Comparison of ENCODE assay signal across 1 cellular context in genomic region chr14:24876009-24876690, GRCh38.
TF ChIP-seq lines count a peak whose summit lies in the region.

No MANE protein-coding gene starts in this region.

TF ChIP-seq in HepG2, 621 proteins besides CTCF, POLR2A, EP300 and RAD21 (continued from another document and continues in another):
- TF ChIP-seq, protein P1, sequence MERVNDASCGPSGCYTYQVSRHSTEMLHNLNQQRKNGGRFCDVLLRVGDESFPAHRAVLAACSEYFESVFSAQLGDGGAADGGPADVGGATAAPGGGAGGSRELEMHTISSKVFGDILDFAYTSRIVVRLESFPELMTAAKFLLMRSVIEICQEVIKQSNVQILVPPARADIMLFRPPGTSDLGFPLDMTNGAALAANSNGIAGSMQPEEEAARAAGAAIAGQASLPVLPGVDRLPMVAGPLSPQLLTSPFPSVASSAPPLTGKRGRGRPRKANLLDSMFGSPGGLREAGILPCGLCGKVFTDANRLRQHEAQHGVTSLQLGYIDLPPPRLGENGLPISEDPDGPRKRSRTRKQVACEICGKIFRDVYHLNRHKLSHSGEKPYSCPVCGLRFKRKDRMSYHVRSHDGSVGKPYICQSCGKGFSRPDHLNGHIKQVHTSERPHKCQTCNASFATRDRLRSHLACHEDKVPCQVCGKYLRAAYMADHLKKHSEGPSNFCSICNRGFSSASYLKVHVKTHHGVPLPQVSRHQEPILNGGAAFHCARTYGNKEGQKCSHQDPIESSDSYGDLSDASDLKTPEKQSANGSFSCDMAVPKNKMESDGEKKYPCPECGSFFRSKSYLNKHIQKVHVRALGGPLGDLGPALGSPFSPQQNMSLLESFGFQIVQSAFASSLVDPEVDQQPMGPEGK (CRISPR knock-in tag; IDR thresholded peaks at IDR 0.05): 0 out of 2 replicates have a peak, but pooled peaks have one; percentile 17
- TF ChIP-seq THYN1 (CRISPR knock-in tag; IDR thresholded peaks at IDR 0.05; ENCODE audit: borderline replicate concordance, low read depth) (no peak; the same call in 1 of the 2 replicates), EZH2 (conservative IDR thresholded peaks at IDR 0.05; ENCODE audit: low read depth, low read length) (no peak), ZNF180 (CRISPR knock-in tag; IDR thresholded peaks at IDR 0.05; ENCODE audit: borderline replicate concordance, low read depth) (no peak), ZNF589 (CRISPR knock-in tag; conservative IDR thresholded peaks at IDR 0.05) (no peak), YEATS4 (CRISPR knock-in tag; IDR thresholded peaks at IDR 0.05; ENCODE audit: borderline replicate concordance) (no peak), ZBTB7B (CRISPR knock-in tag; IDR thresholded peaks at IDR 0.05) (no peak), PHF21A (CRISPR knock-in tag; IDR thresholded peaks at IDR 0.05) (no peak), TIGD3 (CRISPR knock-in tag; IDR thresholded peaks at IDR 0.05; ENCODE audit: borderline replicate concordance) (no peak), GATAD2A (CRISPR knock-in tag; IDR thresholded peaks at IDR 0.05) (no peak), HNF1A (IDR thresholded peaks at IDR 0.05; ENCODE audit: low read depth) (no peak), HNF1A (CRISPR knock-in tag; IDR thresholded peaks at IDR 0.05; ENCODE audit: borderline replicate concordance) (no peak), ZNF567 (CRISPR knock-in tag; IDR thresholded peaks at IDR 0.05; ENCODE audit: borderline replicate concordance) (no peak), ZGPAT (CRISPR knock-in tag; IDR thresholded peaks at IDR 0.05) (no peak), SNAI1 (CRISPR knock-in tag; IDR thresholded peaks at IDR 0.05; ENCODE audit: borderline replicate concordance) (no peak), ZNF33A (CRISPR knock-in tag; IDR thresholded peaks at IDR 0.05; ENCODE audit: borderline replicate concordance) (no peak), RELA (CRISPR knock-in tag; IDR thresholded peaks at IDR 0.05) (no peak), CREB3 (CRISPR knock-in tag; IDR thresholded peaks at IDR 0.05) (no peak), NR2F6 (IDR thresholded peaks at IDR 0.05) (no peak), NR2F6 (CRISPR knock-in tag; IDR thresholded peaks at IDR 0.05) (no peak), PHF5A (CRISPR knock-in tag; IDR thresholded peaks at IDR 0.05; ENCODE audit: low read depth, unreplicated experiment) (no peak), CEBPG (CRISPR knock-in tag; IDR thresholded peaks at IDR 0.05) (no peak), ZNF431 (CRISPR knock-in tag; IDR thresholded peaks at IDR 0.05; ENCODE audit: borderline replicate concordance, low read depth) (no peak), FOSL1 (CRISPR knock-in tag; IDR thresholded peaks at IDR 0.05; ENCODE audit: borderline replicate concordance) (no peak), ZNF230 (CRISPR knock-in tag; IDR thresholded peaks at IDR 0.05) (no peak), MYC (CRISPR knock-in tag; IDR thresholded peaks at IDR 0.05; ENCODE audit: borderline replicate concordance) (no peak), ZNF205 (CRISPR knock-in tag; IDR thresholded peaks at IDR 0.05) (no peak), PPARG (CRISPR knock-in tag; conservative IDR thresholded peaks at IDR 0.05) (no peak), PCBP1 (IDR thresholded peaks at IDR 0.05; ENCODE audit: borderline replicate concordance, low read depth, low read length) (no peak), DNMT1 (CRISPR knock-in tag; IDR thresholded peaks at IDR 0.05) (no peak), MAZ (IDR thresholded peaks at IDR 0.05; ENCODE audit: borderline replicate concordance, low read depth, low read length) (no peak), MAZ (CRISPR knock-in tag; IDR thresholded peaks at IDR 0.05; ENCODE audit: low read depth) (no peak)
- TF ChIP-seq, protein P2, sequence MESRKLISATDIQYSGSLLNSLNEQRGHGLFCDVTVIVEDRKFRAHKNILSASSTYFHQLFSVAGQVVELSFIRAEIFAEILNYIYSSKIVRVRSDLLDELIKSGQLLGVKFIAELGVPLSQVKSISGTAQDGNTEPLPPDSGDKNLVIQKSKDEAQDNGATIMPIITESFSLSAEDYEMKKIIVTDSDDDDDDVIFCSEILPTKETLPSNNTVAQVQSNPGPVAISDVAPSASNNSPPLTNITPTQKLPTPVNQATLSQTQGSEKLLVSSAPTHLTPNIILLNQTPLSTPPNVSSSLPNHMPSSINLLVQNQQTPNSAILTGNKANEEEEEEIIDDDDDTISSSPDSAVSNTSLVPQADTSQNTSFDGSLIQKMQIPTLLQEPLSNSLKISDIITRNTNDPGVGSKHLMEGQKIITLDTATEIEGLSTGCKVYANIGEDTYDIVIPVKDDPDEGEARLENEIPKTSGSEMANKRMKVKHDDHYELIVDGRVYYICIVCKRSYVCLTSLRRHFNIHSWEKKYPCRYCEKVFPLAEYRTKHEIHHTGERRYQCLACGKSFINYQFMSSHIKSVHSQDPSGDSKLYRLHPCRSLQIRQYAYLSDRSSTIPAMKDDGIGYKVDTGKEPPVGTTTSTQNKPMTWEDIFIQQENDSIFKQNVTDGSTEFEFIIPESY (CRISPR knock-in tag; IDR thresholded peaks at IDR 0.05): no peak
- TF ChIP-seq, protein P3, sequence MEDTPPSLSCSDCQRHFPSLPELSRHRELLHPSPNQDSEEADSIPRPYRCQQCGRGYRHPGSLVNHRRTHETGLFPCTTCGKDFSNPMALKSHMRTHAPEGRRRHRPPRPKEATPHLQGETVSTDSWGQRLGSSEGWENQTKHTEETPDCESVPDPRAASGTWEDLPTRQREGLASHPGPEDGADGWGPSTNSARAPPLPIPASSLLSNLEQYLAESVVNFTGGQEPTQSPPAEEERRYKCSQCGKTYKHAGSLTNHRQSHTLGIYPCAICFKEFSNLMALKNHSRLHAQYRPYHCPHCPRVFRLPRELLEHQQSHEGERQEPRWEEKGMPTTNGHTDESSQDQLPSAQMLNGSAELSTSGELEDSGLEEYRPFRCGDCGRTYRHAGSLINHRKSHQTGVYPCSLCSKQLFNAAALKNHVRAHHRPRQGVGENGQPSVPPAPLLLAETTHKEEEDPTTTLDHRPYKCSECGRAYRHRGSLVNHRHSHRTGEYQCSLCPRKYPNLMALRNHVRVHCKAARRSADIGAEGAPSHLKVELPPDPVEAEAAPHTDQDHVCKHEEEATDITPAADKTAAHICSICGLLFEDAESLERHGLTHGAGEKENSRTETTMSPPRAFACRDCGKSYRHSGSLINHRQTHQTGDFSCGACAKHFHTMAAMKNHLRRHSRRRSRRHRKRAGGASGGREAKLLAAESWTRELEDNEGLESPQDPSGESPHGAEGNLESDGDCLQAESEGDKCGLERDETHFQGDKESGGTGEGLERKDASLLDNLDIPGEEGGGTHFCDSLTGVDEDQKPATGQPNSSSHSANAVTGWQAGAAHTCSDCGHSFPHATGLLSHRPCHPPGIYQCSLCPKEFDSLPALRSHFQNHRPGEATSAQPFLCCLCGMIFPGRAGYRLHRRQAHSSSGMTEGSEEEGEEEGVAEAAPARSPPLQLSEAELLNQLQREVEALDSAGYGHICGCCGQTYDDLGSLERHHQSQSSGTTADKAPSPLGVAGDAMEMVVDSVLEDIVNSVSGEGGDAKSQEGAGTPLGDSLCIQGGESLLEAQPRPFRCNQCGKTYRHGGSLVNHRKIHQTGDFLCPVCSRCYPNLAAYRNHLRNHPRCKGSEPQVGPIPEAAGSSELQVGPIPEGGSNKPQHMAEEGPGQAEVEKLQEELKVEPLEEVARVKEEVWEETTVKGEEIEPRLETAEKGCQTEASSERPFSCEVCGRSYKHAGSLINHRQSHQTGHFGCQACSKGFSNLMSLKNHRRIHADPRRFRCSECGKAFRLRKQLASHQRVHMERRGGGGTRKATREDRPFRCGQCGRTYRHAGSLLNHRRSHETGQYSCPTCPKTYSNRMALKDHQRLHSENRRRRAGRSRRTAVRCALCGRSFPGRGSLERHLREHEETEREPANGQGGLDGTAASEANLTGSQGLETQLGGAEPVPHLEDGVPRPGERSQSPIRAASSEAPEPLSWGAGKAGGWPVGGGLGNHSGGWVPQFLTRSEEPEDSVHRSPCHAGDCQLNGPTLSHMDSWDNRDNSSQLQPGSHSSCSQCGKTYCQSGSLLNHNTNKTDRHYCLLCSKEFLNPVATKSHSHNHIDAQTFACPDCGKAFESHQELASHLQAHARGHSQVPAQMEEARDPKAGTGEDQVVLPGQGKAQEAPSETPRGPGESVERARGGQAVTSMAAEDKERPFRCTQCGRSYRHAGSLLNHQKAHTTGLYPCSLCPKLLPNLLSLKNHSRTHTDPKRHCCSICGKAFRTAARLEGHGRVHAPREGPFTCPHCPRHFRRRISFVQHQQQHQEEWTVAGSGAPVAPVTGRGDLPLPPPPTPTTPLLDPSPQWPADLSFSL (CRISPR knock-in tag; IDR thresholded peaks at IDR 0.05): no peak
- TF ChIP-seq, protein P4, sequence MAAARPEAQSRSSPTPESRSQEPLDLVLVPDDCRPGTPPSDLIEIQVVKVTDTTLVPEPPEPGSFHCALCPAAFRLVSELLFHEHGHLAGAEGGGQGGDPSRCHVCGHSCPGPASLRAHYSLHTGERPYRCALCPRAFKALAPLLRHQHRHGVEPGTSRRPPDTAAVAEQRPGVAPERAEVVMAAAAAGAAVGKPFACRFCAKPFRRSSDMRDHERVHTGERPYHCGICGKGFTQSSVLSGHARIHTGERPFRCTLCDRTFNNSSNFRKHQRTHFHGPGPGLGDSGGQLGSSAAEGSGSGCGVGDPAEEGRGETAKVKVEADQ (CRISPR knock-in tag; IDR thresholded peaks at IDR 0.05; ENCODE audit: borderline replicate concordance): no peak
- TF ChIP-seq, protein P5, sequence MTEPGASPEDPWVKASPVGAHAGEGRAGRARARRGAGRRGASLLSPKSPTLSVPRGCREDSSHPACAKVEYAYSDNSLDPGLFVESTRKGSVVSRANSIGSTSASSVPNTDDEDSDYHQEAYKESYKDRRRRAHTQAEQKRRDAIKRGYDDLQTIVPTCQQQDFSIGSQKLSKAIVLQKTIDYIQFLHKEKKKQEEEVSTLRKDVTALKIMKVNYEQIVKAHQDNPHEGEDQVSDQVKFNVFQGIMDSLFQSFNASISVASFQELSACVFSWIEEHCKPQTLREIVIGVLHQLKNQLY (CRISPR knock-in tag; IDR thresholded peaks at IDR 0.05): no peak
- TF ChIP-seq, protein P6, sequence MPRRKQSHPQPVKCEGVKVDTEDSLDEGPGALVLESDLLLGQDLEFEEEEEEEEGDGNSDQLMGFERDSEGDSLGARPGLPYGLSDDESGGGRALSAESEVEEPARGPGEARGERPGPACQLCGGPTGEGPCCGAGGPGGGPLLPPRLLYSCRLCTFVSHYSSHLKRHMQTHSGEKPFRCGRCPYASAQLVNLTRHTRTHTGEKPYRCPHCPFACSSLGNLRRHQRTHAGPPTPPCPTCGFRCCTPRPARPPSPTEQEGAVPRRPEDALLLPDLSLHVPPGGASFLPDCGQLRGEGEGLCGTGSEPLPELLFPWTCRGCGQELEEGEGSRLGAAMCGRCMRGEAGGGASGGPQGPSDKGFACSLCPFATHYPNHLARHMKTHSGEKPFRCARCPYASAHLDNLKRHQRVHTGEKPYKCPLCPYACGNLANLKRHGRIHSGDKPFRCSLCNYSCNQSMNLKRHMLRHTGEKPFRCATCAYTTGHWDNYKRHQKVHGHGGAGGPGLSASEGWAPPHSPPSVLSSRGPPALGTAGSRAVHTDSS (CRISPR knock-in tag; conservative IDR thresholded peaks at IDR 0.05): no peak
